Comparison of ENCODE assay signal across 8 cellular contexts in genomic region chr2:175181877-175182308, GRCh38. TPM values are rescaled to one million over a fixed set of nuclear protein-coding genes. Genes with fewer than 3 reads are reported as not detected.
DNase-seq lines count a peak whose midpoint lies in the region; ATAC-seq and TF ChIP-seq lines count a peak whose summit lies in the region.

No MANE protein-coding gene starts in this region.

- peak; percentile 1 for ATAC-seq in HG03135 (IDR thresholded peaks at IDR 0.05; ENCODE audit: unreplicated experiment)
- no peak for ATAC-seq in HG02973 (IDR thresholded peaks at IDR 0.05; ENCODE audit: unreplicated experiment)

- CTCF ChIA-PET in AG04450 (lab: Charles Lee), result interaction anchor here (0.9 to 2.2 kb wide), 3 partner anchors 22 to 482 kb away, joined by 3 to 6 read pairs (median 3); no protein-coding TSS in a partner anchor

- peak overlapping the region; percentile 93 for H3K9ac ChIP-seq in muscle layer of colon (ENCODE audit: low read length)

- DNase-seq in AG04450 (ENCODE audit: low read depth, low spot score) (no peak), breast epithelium (ENCODE audit: low spot score in 2 of 2) (no peak), 8988T (no peak), NK-92 (lab: John Stamatoyannopoulos, UW; ENCODE audit: unreplicated experiment) (no peak)
- DNase-seq in activated CD8-positive, alpha-beta memory T cell treated with anti-CD3 and anti-CD28 coated beads, Interleukin-2, amount 50 U/mL, for 48 hours, result no peak

- no peak for TF ChIP-seq POLR2A in breast epithelium (IDR thresholded peaks at IDR 0.05)

- peaks cover 0 to 7% of the 10 kb centered on the region in 2 donors for H3K4me1 ChIP-seq in breast epithelium
- peaks cover 20% of the 10 kb centered on the region for H3K4me1 ChIP-seq in muscle layer of colon (ENCODE audit: insufficient read depth, low read length)

- no peak overlapping the region for H3K27ac ChIP-seq in AG04450 (ENCODE audit: low read depth, low read length)
- H3K27ac ChIP-seq in breast epithelium, result peak overlapping the region; percentile 90 to 92
- peak overlapping the region; percentile 80 for H3K27ac ChIP-seq in muscle layer of colon (ENCODE audit: low read depth, low read length)

- intact Hi-C loops in breast epithelium (cut with DNase I; ENCODE audit: low total_unique reads), result no loop called here

- no peaks in the 10 kb centered on the region; the same call in 1 of the 2 replicates for H3K9me3 ChIP-seq in AG04450 (ENCODE audit: control insufficient read depth, insufficient read depth, low read length)
- H3K9me3 ChIP-seq in breast epithelium, result no peaks in the 10 kb centered on the region
- no peaks in the 10 kb centered on the region for H3K9me3 ChIP-seq in muscle layer of colon (ENCODE audit: low read length)

- no peaks in the 10 kb centered on the region for H3K36me3 ChIP-seq in breast epithelium
- peaks cover 30% of the 10 kb centered on the region for H3K36me3 ChIP-seq in muscle layer of colon (ENCODE audit: insufficient read depth, low read length)

- POLR2A ChIA-PET in AG04450 (lab: Yijun Ruan, JAX), result interaction anchor here (1.7 kb wide), 1 partner anchor 13 kb away, joined by 6 read pairs; the partner anchor contains the start of gene ATF2

- H3K27me3 ChIP-seq in AG04450 (ENCODE audit: control insufficient read depth, insufficient read depth, low read length) (no peaks in the 10 kb centered on the region), breast epithelium (no peaks in the 10 kb centered on the region), muscle layer of colon (ENCODE audit: control insufficient read depth in 1 of 2, insufficient read depth in 2 of 2, low read length in 2 of 2) (no peaks in the 10 kb centered on the region)

- TF ChIP-seq CTCF in AG04450 (IDR thresholded peaks at IDR 0.05; ENCODE audit: low read depth, low read length), result no peak
- TF ChIP-seq CTCF in breast epithelium (IDR thresholded peaks at IDR 0.05), result no peak

- H3K4me3 ChIP-seq in AG04450 (ENCODE audit: low read depth, low read length) (peak overlapping the region; percentile 84), breast epithelium (peak overlapping the region; percentile 66 to 89 (median 81)), muscle layer of colon (ENCODE audit: low read depth in 1 of 2, low read length in 2 of 2) (peak overlapping the region in 1 of 2 donors; percentile 67)

RNA-seq across cellular contexts. Expression of gene ATP5MC3, which starts 0.4 kb away (rescaled TPM):
- polyA plus RNA-seq in AG04450 (2011; rRNA removed), result 396 and 519 TPM in 2 replicates
- polyA minus RNA-seq in AG04450 (2011; rRNA and poly(A)+ RNA removed), result 120 and 126 TPM in 2 replicates
- total RNA-seq in breast epithelium, result 100 to 1,000 TPM; 112 to 125 (median 122) TPM

RNA-seq across cellular contexts. Expression of gene ATF2, which starts 13.9 kb away (rescaled TPM):
- 61.1 and 70.1 TPM in 2 replicates for polyA plus RNA-seq in AG04450 (2011; rRNA removed)
- polyA minus RNA-seq in AG04450 (2011; rRNA and poly(A)+ RNA removed), result 103 and 112 TPM in 2 replicates
- total RNA-seq in breast epithelium, result 10 to 100 TPM; 57.0 to 71.7 (median 61.0) TPM
